ENCODE assay signal across 8 cellular contexts in the genomic region with DNA sequence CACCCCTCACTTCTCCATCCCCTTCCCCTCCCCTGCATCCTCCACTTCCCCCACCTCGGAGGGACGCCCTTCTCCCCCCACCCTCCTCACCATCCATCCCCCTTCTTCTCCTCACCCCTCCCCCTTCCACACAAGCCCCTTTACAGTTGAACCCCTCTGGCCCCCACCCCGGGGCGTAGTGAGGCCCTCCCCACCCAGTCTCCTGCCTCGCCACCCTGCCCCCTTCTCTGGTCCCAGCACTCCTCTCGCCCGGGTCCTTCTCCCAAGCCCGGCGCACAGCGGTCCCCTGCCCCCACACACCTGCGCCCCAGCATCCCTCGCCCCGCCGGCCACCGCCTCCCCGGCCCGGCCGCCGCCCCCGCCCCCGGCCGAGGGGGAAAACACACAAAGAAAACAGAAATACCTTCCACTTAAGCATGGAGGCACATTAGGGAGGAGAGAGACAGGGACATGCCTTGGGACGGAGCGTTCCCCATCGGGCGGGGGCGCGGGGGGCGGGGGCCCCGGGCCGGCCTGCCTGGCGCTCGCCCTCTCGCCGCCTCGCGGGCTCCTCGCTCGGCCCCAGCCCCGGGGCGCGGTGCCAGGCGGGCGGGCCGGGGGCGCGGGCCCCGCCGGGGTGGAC. TPM values are rescaled to one million over a fixed set of nuclear protein-coding genes. Genes with fewer than 3 reads are reported as not detected.
DNase-seq lines count a peak whose midpoint lies in the region; ATAC-seq and TF ChIP-seq lines count a peak whose summit lies in the region.

No MANE protein-coding gene starts in this region.

- H3K4me1 Mint-ChIP-seq in CD4-positive, alpha-beta T cell (ENCODE audit: low read depth), result peaks cover 28% of the 10 kb centered on the region
- peaks cover 37% of the 10 kb centered on the region for H3K4me1 Mint-ChIP-seq in nephron

- peaks cover 84% of the 10 kb centered on the region for H3K27me3 ChIP-seq in CD4-positive, alpha-beta T cell (ENCODE audit: control insufficient read depth, insufficient read depth, low read length)
- H3K27me3 ChIP-seq in HUES6 (ENCODE audit: control insufficient read depth, insufficient read depth, low read length), result peaks cover 49% of the 10 kb centered on the region
- H3K27me3 ChIP-seq in mammary epithelial cell (ENCODE audit: insufficient read depth, low read length), result peaks cover 11% of the 10 kb centered on the region
- H3K27me3 ChIP-seq in GM23248 (replicated peaks; ENCODE audit: insufficient read depth), result peaks cover 31% of the 10 kb centered on the region

- H3K4me1 ChIP-seq in HUES6 (ENCODE audit: control insufficient read depth, insufficient read depth, low read length) (peaks cover 62% of the 10 kb centered on the region), mammary epithelial cell (ENCODE audit: insufficient read depth, low read length) (peaks cover 11% of the 10 kb centered on the region), GM23248 (ENCODE audit: insufficient read depth) (no peaks in the 10 kb centered on the region)

- H3K9me2 ChIP-seq in GM23248 (ENCODE audit: insufficient read depth), result no peaks in the 10 kb centered on the region

- TF ChIP-seq CTCF in CD4-positive, alpha-beta T cell (IDR thresholded peaks at IDR 0.05), result no peak
- TF ChIP-seq CTCF in mammary epithelial cell (conservative IDR thresholded peaks at IDR 0.05 in 1 of 2, IDR thresholded peaks at IDR 0.05 in 1 of 2; ENCODE audit: extremely low read depth in 1 of 2, insufficient read depth in 1 of 2, low read depth in 1 of 2, low read length in 2 of 2) (no peak), nephron (IDR thresholded peaks at IDR 0.05; ENCODE audit: unreplicated experiment in 3 of 3) (no peak)

- H3K36me3 ChIP-seq in HUES6 (ENCODE audit: control insufficient read depth, insufficient read depth, low read length), result no peaks in the 10 kb centered on the region
- no peaks in the 10 kb centered on the region for H3K36me3 ChIP-seq in mammary epithelial cell (ENCODE audit: insufficient read depth, low read length)
- no peaks in the 10 kb centered on the region for H3K36me3 ChIP-seq in GM23248 (ENCODE audit: low read depth)

- CTCF ChIA-PET in CD4-positive, alpha-beta T cell (lab: Charles Lee), result interaction anchor here (1.6 kb wide), 1 partner anchor 46 kb away, joined by 6 read pairs; no protein-coding TSS in a partner anchor
- CTCF ChIA-PET in mammary epithelial cell (lab: Charles Lee; ENCODE audit: low non-redundant PET), result no interaction called here

- in situ Hi-C loops in mammary epithelial cell (cut with MboI; ENCODE audit: low sequenced_read_pairs in 2 of 2) (no loop called here), GM23248 (cut with MboI) (no loop called here)

- H4K20me1 ChIP-seq in mammary epithelial cell (ENCODE audit: insufficient read depth, low read length), result no peaks in the 10 kb centered on the region
- H4K20me1 ChIP-seq in GM23248 (ENCODE audit: insufficient read depth), result no peaks in the 10 kb centered on the region

- no peak overlapping the region for H3K27ac Mint-ChIP-seq in CD4-positive, alpha-beta T cell
- H3K27ac Mint-ChIP-seq in nephron, result no peak overlapping the region

- H3K4me2 ChIP-seq in mammary epithelial cell (ENCODE audit: insufficient read depth, low read depth, low read length) (peak overlapping the region; percentile 93), GM23248 (ENCODE audit: unreplicated experiment) (no peak overlapping the region)

- H3K9me3 ChIP-seq in CD4-positive, alpha-beta T cell (ENCODE audit: control insufficient read depth, low read length), result no peaks in the 10 kb centered on the region
- H3K9me3 ChIP-seq in HUES6 (ENCODE audit: control insufficient read depth, insufficient read depth, low read depth, low read length) (no peaks in the 10 kb centered on the region), mammary epithelial cell (replicated peaks; ENCODE audit: insufficient read depth, low read length) (no peaks in the 10 kb centered on the region), GM23248 (ENCODE audit: low read depth) (no peaks in the 10 kb centered on the region)

- H3K36me3 Mint-ChIP-seq in CD4-positive, alpha-beta T cell (ENCODE audit: low read depth), result no peaks in the 10 kb centered on the region
- H3K36me3 Mint-ChIP-seq in nephron (ENCODE audit: low read depth), result no peaks in the 10 kb centered on the region

- dilution Hi-C loops in mammary epithelial cell (cut with HindIII; ENCODE audit: low sequenced_read_pairs), result no loop called here

- H3K79me2 ChIP-seq in mammary epithelial cell (ENCODE audit: insufficient read depth, low read length), result no peaks in the 10 kb centered on the region
- no peaks in the 10 kb centered on the region for H3K79me2 ChIP-seq in GM23248 (ENCODE audit: insufficient read depth)

- peak overlapping the region; percentile 25 for H3K4me3 Mint-ChIP-seq in CD4-positive, alpha-beta T cell
- H3K4me3 Mint-ChIP-seq in nephron, result peak overlapping the region; percentile 70 to 79 (median 76)

- no CpG with 5 or more reads among the region's 49 CpGs for WGBS in mammary epithelial cell (ENCODE audit: low coverage, missing lambda C conversion rate)
- WGBS in GM23248 (ENCODE audit: low coverage in 1 of 2, low lambda C conversion rate in 2 of 2, missing lambda C conversion rate in 2 of 2), 2 experiments, result 3 to 4% methylated on average over 9 to 45 of the region's 49 CpGs

- H3K27me3 Mint-ChIP-seq in CD4-positive, alpha-beta T cell, result peaks cover 83% of the 10 kb centered on the region
- peaks cover 71% of the 10 kb centered on the region for H3K27me3 Mint-ChIP-seq in nephron (ENCODE audit: low read depth)

- H3F3A ChIP-seq in GM23248 (ENCODE audit: insufficient read depth), result no peaks in the 10 kb centered on the region

- DNase-seq in CD4-positive, alpha-beta T cell, result no peak
- DNase-seq in mammary epithelial cell (no peak), GM23248 (no peak), NCI-H2107 (lab: John Stamatoyannopoulos, UW) (no peak)

- POLR2A ChIA-PET in CD4-positive, alpha-beta T cell (lab: Charles Lee), result no interaction called here

- no peak for ATAC-seq in CD4-positive, alpha-beta T cell (ENCODE audit: poor library complexity)
- ATAC-seq in GM18498 (IDR thresholded peaks at IDR 0.05; ENCODE audit: unreplicated experiment) (no peak), GM21528 (IDR thresholded peaks at IDR 0.05; ENCODE audit: low FRiP score, unreplicated experiment) (no peak)

- H2AFZ ChIP-seq in mammary epithelial cell (ENCODE audit: low read depth, low read length) (peak overlapping the region; percentile 65), GM23248 (no peak overlapping the region)

- H3K4me3 ChIP-seq in HUES6 (ENCODE audit: low read depth, low read length) (peak overlapping the region; percentile 71), mammary epithelial cell (replicated peaks in 1 of 3; ENCODE audit: insufficient read depth in 1 of 3, low read depth in 2 of 3, low read length in 3 of 3) (peak overlapping the region in 2 of 3 experiments; percentile 20 to 42), GM23248 (no peak overlapping the region)

- H3K9ac ChIP-seq in HUES6 (ENCODE audit: low read length), result no peak overlapping the region
- no peak overlapping the region for H3K9ac ChIP-seq in mammary epithelial cell (ENCODE audit: insufficient read depth, low read length)
- no peak overlapping the region for H3K9ac ChIP-seq in GM23248

- no peaks in the 10 kb centered on the region for H3K9me3 Mint-ChIP-seq in CD4-positive, alpha-beta T cell
- H3K9me3 Mint-ChIP-seq in nephron, result no peaks in the 10 kb centered on the region

- intact Hi-C loops in CD4-positive, alpha-beta T cell (cut with DNase I, micrococcal nuclease), result no loop called here
- intact Hi-C loops in mammary epithelial cell (cut with micrococcal nuclease), result no loop called here

- no TSS peak for BruUV-seq in mammary epithelial cell (replicated peaks; lab: Mats Ljungman, UMichigan)

- no peak overlapping the region for H3K27ac ChIP-seq in CD4-positive, alpha-beta T cell (ENCODE audit: low read depth, low read length)
- H3K27ac ChIP-seq in HUES6 (ENCODE audit: low read depth, low read length), result no peak overlapping the region
- no peak overlapping the region for H3K27ac ChIP-seq in mammary epithelial cell (ENCODE audit: insufficient read depth, low read depth, low read length)
- no peak overlapping the region for H3K27ac ChIP-seq in GM23248

RNA-seq across cellular contexts. Expression of gene SRCIN1, which starts 0.4 kb away (rescaled TPM):
- total RNA-seq in CD4-positive, alpha-beta T cell, result under 1 TPM in 1 of 2 experiments, not detected in 1; 0.06 TPM
- 1 to 10 TPM in 1 of 2 donors, under 1 TPM in 1; 0.17 to 4.2 TPM for total RNA-seq in mammary epithelial cell
- polyA plus RNA-seq in mammary epithelial cell, result 0.71 TPM
- polyA minus RNA-seq in mammary epithelial cell, result 0.78 TPM
- not detected in 2 replicates for total RNA-seq in GM23248 (2014; rRNA removed; shearing (Covaris generic))
- polyA plus RNA-seq in GM23248 (2016; fragmentation: Nextera tagmentation; extraction: Ambion mirVana), result not detected in 2 replicates
